Comparison of ENCODE assay signal across 39 cellular contexts in the genomic region with DNA sequence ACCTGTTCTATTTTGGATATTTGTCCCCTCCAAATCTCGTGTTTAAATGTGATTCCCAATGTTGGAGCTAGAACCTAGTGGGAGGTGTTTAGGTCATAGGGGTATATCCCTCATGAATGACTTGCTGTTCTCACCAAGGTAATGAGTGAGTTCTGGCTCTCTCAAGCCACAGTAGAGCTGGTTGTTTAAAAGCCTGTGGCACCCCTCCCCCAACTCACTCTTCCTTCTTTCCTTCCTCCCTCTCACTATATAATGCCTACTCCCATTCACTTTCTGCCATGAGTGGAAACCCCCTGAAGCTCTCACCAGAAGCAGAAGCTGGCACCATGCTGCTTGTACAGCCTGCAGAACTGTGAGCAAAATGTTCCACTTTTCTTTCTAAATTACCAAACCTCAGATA.
"Had no signal": no experiment of that assay in that cellular context is flagged by ENCODE, and none has a peak within 500 bp of the region (broad histone marks: within the 10 kb centered on the region; RNA-seq: fewer than 3 reads in every experiment).

No MANE protein-coding gene starts in this region.

- H3K27ac Mint-ChIP-seq: activated CD4-positive, alpha-beta memory T cell treated with anti-CD3 and anti-CD28 coated beads, Interleukin-2, amount 10 ng/mL, durations not matched to agents 7 days and 5 days; activated CD8-positive, alpha-beta memory T cell treated with anti-CD3 and anti-CD28 coated beads, Interleukin-2, amount 10 ng/mL, durations not matched to agents 7 days and 5 days; activated naive CD4-positive, alpha-beta T cell treated with anti-CD3 and anti-CD28 coated beads, Interleukin-2, amount 10 ng/mL, durations not matched to agents 7 days and 5 days; activated naive CD8-positive, alpha-beta T cell treated with anti-CD3 and anti-CD28 coated beads for 36 hours had no signal

- H3K4me1 ChIP-seq: Peyer's patch, SJSA1 had no signal

- H3K9ac ChIP-seq: KMS-11 had no signal

- H3K27me3 Mint-ChIP-seq: activated CD4-positive, alpha-beta memory T cell treated with anti-CD3 and anti-CD28 coated beads, Interleukin-2, amount 10 ng/mL, durations not matched to agents 7 days and 5 days; activated CD8-positive, alpha-beta memory T cell treated with anti-CD3 and anti-CD28 coated beads, Interleukin-2, amount 10 ng/mL, durations not matched to agents 7 days and 5 days; activated naive CD4-positive, alpha-beta T cell treated with anti-CD3 and anti-CD28 coated beads, Interleukin-2, amount 10 ng/mL, durations not matched to agents 7 days and 5 days; activated naive CD8-positive, alpha-beta T cell treated with anti-CD3 and anti-CD28 coated beads for 36 hours had no signal

- H3K36me3 Mint-ChIP-seq: activated CD8-positive, alpha-beta memory T cell treated with anti-CD3 and anti-CD28 coated beads, Interleukin-2, amount 10 ng/mL, durations not matched to agents 7 days and 5 days; activated naive CD4-positive, alpha-beta T cell treated with anti-CD3 and anti-CD28 coated beads, Interleukin-2, amount 10 ng/mL, durations not matched to agents 7 days and 5 days; activated naive CD8-positive, alpha-beta T cell treated with anti-CD3 and anti-CD28 coated beads for 36 hours had no signal

- H3K4me3 ChIP-seq: Peyer's patch, SJSA1 had no signal

- H3K4me2 ChIP-seq: KMS-11 had no signal

- H3K4me3 Mint-ChIP-seq: activated CD4-positive, alpha-beta memory T cell treated with anti-CD3 and anti-CD28 coated beads, Interleukin-2, amount 10 ng/mL, durations not matched to agents 7 days and 5 days; activated CD8-positive, alpha-beta memory T cell treated with anti-CD3 and anti-CD28 coated beads, Interleukin-2, amount 10 ng/mL, durations not matched to agents 7 days and 5 days; activated naive CD4-positive, alpha-beta T cell treated with anti-CD3 and anti-CD28 coated beads, Interleukin-2, amount 10 ng/mL, durations not matched to agents 7 days and 5 days; activated naive CD8-positive, alpha-beta T cell treated with anti-CD3 and anti-CD28 coated beads for 36 hours had no signal

- DNase-seq: activated CD4-positive, alpha-beta memory T cell treated with anti-CD3 and anti-CD28 coated beads, Interleukin-2, amount 10 ng/mL, durations not matched to agents 7 days and 5 days; activated CD4-positive, alpha-beta T cell treated with anti-CD3 and anti-CD28 coated beads for 1 hour; activated CD4-positive, alpha-beta T cell treated with anti-CD3 and anti-CD28 coated beads for 48 hours; activated CD4-positive, CD25-positive, alpha-beta regulatory T cell; activated CD8-positive, alpha-beta memory T cell treated with anti-CD3 and anti-CD28 coated beads for 24 hours; activated CD8-positive, alpha-beta memory T cell treated with anti-CD3 and anti-CD28 coated beads, Interleukin-2, amount 10 ng/mL, durations not matched to agents 7 days and 5 days; activated CD8-positive, alpha-beta memory T cell treated with anti-CD3 and anti-CD28 coated beads, Interleukin-2, amount 50 U/mL, for 48 hours; activated effector memory CD4-positive, alpha-beta T cell treated with Interleukin-2 at 50 U/mL for 16 hours; activated naive CD4-positive, alpha-beta T cell treated with anti-CD3 and anti-CD28 coated beads, Interleukin-2, amount 10 ng/mL, durations not matched to agents 7 days and 5 days; activated naive CD8-positive, alpha-beta T cell treated with anti-CD3 and anti-CD28 coated beads for 36 hours; activated T-cell treated with anti-CD3 and anti-CD28 coated beads, Interleukin-2, amount 50 U/mL, for 48 hours; amniotic stem cell; aorta; brain microvascular endothelial cell; central memory CD4-positive, alpha-beta T cell; MM.1S; MV-4-11; NCI-H1092; NCI-H146; NCI-H187; NCI-H2029 treated with DMSO at 0.1 percent for 48 hours; NCI-H2107; NCI-H2171 treated with DMSO at 0.1 percent for 48 hours; NCI-H2227 treated with DMSO at 0.1 percent for 48 hours; NCI-H446; NCI-H510A treated with DMSO at 0.1 percent for 48 hours; NCI-H526 treated with DMSO at 0.1 percent for 48 hours; NCI-H774; PC-3; Peyer's patch; RPMI8226; SHP77 treated with DMSO at 0.1 percent for 48 hours; T-helper 1 cell; T-helper 2 cell; T-helper 9 cell had no signal

- H3K27ac ChIP-seq: brain microvascular endothelial cell, KMS-11, Peyer's patch, SJSA1, VCaP had no signal

- H3K36me3 ChIP-seq: brain microvascular endothelial cell, Peyer's patch, SJSA1 had no signal

- H3K9me3 ChIP-seq: Peyer's patch, SJSA1 had no signal

- H3K27me3 ChIP-seq: brain microvascular endothelial cell, Peyer's patch, SJSA1 had no signal

- H3K4me1 Mint-ChIP-seq: activated CD4-positive, alpha-beta memory T cell treated with anti-CD3 and anti-CD28 coated beads, Interleukin-2, amount 10 ng/mL, durations not matched to agents 7 days and 5 days; activated CD8-positive, alpha-beta memory T cell treated with anti-CD3 and anti-CD28 coated beads, Interleukin-2, amount 10 ng/mL, durations not matched to agents 7 days and 5 days; activated naive CD4-positive, alpha-beta T cell treated with anti-CD3 and anti-CD28 coated beads, Interleukin-2, amount 10 ng/mL, durations not matched to agents 7 days and 5 days; activated naive CD8-positive, alpha-beta T cell treated with anti-CD3 and anti-CD28 coated beads for 36 hours had no signal

- ATAC-seq: activated CD8-positive, alpha-beta memory T cell treated with anti-CD3 and anti-CD28 coated beads, Interleukin-2, amount 10 ng/mL, durations not matched to agents 7 days and 5 days; PC-3; SK-N-SH treated with all-trans-retinoic acid at 6 μM for 48 hours had no signal
